ENCODE assay signal across 1 cellular context in the genomic region with DNA sequence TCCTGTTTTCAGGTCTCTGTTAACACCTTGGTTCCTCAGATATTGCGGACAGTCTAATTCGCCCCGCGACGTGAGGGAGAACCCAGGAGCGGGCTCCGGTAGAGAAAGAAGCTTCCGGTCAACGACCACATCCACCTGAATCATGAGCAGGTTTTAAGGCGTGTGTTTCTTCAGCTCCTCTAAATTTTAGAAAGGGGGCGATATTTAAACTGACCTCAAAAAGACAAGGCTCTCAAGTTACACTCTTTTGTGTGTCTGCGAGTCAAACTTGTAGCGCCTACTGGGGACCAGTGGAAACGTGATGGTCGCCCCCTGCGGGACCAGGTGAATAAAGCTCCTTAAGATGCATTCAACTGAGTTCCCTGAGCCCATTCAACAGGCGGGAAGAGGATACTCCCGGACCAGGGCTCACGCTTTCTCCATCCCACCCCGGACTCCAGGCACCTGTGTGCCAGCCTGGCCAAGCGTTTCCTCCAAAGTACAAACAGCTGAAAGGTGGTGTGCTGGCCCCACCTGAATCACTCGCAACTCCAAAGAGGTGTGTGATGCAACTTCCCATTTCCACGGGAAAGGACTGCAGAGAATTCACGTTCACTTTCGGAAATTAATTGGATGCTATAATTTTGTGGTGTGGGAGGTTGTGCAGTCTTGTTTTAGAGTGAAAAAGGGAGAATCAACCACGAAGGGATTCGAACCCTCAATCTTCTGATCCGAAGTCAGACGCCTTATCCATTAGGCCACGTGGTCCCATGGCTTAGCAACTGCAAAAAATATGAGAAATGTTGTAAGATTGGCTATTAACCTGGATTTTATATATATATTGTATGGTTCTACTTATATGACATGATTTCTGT.
A peak's percentile ranks its signal among the peaks of the same experiment; 100 is the strongest.
TF ChIP-seq lines count a peak whose summit lies in the region.

No MANE protein-coding gene starts in this region.

TF ChIP-seq in K562, 482 proteins besides CTCF, POLR2A, EP300 and RAD21 (continued from another document and continues in another):
- TF ChIP-seq, protein P1, sequence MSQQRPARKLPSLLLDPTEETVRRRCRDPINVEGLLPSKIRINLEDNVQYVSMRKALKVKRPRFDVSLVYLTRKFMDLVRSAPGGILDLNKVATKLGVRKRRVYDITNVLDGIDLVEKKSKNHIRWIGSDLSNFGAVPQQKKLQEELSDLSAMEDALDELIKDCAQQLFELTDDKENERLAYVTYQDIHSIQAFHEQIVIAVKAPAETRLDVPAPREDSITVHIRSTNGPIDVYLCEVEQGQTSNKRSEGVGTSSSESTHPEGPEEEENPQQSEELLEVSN (IDR thresholded peaks at IDR 0.05; ENCODE audit: borderline replicate concordance in 1 of 2, extremely low read depth in 1 of 2, insufficient read depth in 1 of 2, insufficient read length in 1 of 2, low read depth in 1 of 2, low read length in 1 of 2, poor library complexity in 1 of 2, severe bottlenecking in 1 of 2): peak in 1 of 2 experiments; percentile 51
- TF ChIP-seq PTBP1 (IDR thresholded peaks at IDR 0.05; ENCODE audit: low read depth, low read length) (0 out of 2 replicates have a peak, but pooled peaks have one; percentile 48), ZNF133 (CRISPR knock-in tag; IDR thresholded peaks at IDR 0.05) (no peak), MCM2 (IDR thresholded peaks at IDR 0.05; ENCODE audit: low read depth) (no peak), ZKSCAN3 (CRISPR knock-in tag; IDR thresholded peaks at IDR 0.05) (no peak), ZNF121 (CRISPR knock-in tag; conservative IDR thresholded peaks at IDR 0.05) (no peak), ETS2 (tag; IDR thresholded peaks at IDR 0.05; ENCODE audit: borderline replicate concordance, poor library complexity, severe bottlenecking) (no peak), ZBED1 (IDR thresholded peaks at IDR 0.05) (no peak), NR2C2 (CRISPR knock-in tag; IDR thresholded peaks at IDR 0.05) (peak; percentile 79; the same call in 1 of the 2 replicates), NR2C2 (tag; IDR thresholded peaks at IDR 0.05) (peak; percentile 79), TFAP4 (CRISPR knock-in tag; IDR thresholded peaks at IDR 0.05; ENCODE audit: borderline replicate concordance) (peak; percentile 96), ZNF586 (CRISPR knock-in tag; conservative IDR thresholded peaks at IDR 0.05) (no peak), FOXO4 (CRISPR knock-in tag; IDR thresholded peaks at IDR 0.05) (no peak), SOX6 (IDR thresholded peaks at IDR 0.05) (peak; percentile 81; the same call in 1 of the 2 replicates), RBM39 (optimal IDR thresholded peaks at IDR 0.05; ENCODE audit: low read depth, low read length) (peak; percentile 81), ETV1 (tag; conservative IDR thresholded peaks at IDR 0.05; ENCODE audit: low read depth) (peak; percentile 91), ZNF830 (CRISPR knock-in tag; IDR thresholded peaks at IDR 0.05) (no peak), STAT5B (CRISPR knock-in tag; IDR thresholded peaks at IDR 0.05) (no peak), FOXA1 (IDR thresholded peaks at IDR 0.05; ENCODE audit: borderline replicate concordance) (no peak), MAZ (CRISPR knock-in tag; conservative IDR thresholded peaks at IDR 0.05 in 1 of 2, IDR thresholded peaks at IDR 0.05 in 1 of 2) (peak; percentile 42 to 70; a peak in 1 of 4 replicates), GTF2A2 (tag; IDR thresholded peaks at IDR 0.05) (no peak), ILF3 (IDR thresholded peaks at IDR 0.05; ENCODE audit: borderline replicate concordance) (peak; percentile 69), SETDB1 (IDR thresholded peaks at IDR 0.05; ENCODE audit: low read length) (no peak), RFX7 (CRISPR knock-in tag; IDR thresholded peaks at IDR 0.05) (no peak), ZNF324 (CRISPR knock-in tag; IDR thresholded peaks at IDR 0.05) (no peak), RAD51 (IDR thresholded peaks at IDR 0.05; ENCODE audit: borderline replicate concordance, low read depth) (peak; percentile 88), E2F1 (CRISPR knock-in tag; IDR thresholded peaks at IDR 0.05) (peak; percentile 82; the same call in 1 of the 2 replicates), RBM15 (IDR thresholded peaks at IDR 0.05; ENCODE audit: insufficient read depth, low read length) (no peak), MAFF (IDR thresholded peaks at IDR 0.05; ENCODE audit: low read length) (no peak), NFIC (IDR thresholded peaks at IDR 0.05) (peak; percentile 83), ZBTB49 (CRISPR knock-in tag; IDR thresholded peaks at IDR 0.05; ENCODE audit: borderline replicate concordance) (no peak)
- TF ChIP-seq, protein P2, sequence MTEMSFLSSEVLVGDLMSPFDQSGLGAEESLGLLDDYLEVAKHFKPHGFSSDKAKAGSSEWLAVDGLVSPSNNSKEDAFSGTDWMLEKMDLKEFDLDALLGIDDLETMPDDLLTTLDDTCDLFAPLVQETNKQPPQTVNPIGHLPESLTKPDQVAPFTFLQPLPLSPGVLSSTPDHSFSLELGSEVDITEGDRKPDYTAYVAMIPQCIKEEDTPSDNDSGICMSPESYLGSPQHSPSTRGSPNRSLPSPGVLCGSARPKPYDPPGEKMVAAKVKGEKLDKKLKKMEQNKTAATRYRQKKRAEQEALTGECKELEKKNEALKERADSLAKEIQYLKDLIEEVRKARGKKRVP (CRISPR knock-in tag; IDR thresholded peaks at IDR 0.05): peak; percentile 75
- TF ChIP-seq, protein P3, sequence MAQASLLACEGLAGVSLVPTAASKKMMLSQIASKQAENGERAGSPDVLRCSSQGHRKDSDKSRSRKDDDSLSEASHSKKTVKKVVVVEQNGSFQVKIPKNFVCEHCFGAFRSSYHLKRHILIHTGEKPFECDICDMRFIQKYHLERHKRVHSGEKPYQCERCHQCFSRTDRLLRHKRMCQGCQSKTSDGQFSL (CRISPR knock-in tag; IDR thresholded peaks at IDR 0.05): 0 out of 2 replicates have a peak, but pooled peaks have one; percentile 63
- TF ChIP-seq, protein P3 (tag; IDR thresholded peaks at IDR 0.05): no peak
- TF ChIP-seq, protein P4, sequence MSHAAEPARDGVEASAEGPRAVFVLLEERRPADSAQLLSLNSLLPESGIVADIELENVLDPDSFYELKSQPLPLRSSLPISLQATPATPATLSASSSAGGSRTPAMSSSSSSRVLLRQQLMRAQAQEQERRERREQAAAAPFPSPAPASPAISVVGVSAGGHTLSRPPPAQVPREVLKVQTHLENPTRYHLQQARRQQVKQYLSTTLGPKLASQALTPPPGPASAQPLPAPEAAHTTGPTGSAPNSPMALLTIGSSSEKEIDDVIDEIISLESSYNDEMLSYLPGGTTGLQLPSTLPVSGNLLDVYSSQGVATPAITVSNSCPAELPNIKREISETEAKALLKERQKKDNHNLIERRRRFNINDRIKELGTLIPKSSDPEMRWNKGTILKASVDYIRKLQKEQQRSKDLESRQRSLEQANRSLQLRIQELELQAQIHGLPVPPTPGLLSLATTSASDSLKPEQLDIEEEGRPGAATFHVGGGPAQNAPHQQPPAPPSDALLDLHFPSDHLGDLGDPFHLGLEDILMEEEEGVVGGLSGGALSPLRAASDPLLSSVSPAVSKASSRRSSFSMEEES (CRISPR knock-in tag; IDR thresholded peaks at IDR 0.05): no peak
- TF ChIP-seq, protein P5, sequence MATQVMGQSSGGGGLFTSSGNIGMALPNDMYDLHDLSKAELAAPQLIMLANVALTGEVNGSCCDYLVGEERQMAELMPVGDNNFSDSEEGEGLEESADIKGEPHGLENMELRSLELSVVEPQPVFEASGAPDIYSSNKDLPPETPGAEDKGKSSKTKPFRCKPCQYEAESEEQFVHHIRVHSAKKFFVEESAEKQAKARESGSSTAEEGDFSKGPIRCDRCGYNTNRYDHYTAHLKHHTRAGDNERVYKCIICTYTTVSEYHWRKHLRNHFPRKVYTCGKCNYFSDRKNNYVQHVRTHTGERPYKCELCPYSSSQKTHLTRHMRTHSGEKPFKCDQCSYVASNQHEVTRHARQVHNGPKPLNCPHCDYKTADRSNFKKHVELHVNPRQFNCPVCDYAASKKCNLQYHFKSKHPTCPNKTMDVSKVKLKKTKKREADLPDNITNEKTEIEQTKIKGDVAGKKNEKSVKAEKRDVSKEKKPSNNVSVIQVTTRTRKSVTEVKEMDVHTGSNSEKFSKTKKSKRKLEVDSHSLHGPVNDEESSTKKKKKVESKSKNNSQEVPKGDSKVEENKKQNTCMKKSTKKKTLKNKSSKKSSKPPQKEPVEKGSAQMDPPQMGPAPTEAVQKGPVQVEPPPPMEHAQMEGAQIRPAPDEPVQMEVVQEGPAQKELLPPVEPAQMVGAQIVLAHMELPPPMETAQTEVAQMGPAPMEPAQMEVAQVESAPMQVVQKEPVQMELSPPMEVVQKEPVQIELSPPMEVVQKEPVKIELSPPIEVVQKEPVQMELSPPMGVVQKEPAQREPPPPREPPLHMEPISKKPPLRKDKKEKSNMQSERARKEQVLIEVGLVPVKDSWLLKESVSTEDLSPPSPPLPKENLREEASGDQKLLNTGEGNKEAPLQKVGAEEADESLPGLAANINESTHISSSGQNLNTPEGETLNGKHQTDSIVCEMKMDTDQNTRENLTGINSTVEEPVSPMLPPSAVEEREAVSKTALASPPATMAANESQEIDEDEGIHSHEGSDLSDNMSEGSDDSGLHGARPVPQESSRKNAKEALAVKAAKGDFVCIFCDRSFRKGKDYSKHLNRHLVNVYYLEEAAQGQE (CRISPR knock-in tag; IDR thresholded peaks at IDR 0.05; ENCODE audit: low read depth): no peak
- TF ChIP-seq, protein P6, sequence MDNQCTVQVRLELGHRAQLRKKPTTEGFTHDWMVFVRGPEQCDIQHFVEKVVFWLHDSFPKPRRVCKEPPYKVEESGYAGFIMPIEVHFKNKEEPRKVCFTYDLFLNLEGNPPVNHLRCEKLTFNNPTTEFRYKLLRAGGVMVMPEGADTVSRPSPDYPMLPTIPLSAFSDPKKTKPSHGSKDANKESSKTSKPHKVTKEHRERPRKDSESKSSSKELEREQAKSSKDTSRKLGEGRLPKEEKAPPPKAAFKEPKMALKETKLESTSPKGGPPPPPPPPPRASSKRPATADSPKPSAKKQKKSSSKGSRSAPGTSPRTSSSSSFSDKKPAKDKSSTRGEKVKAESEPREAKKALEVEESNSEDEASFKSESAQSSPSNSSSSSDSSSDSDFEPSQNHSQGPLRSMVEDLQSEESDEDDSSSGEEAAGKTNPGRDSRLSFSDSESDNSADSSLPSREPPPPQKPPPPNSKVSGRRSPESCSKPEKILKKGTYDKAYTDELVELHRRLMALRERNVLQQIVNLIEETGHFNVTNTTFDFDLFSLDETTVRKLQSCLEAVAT (IDR thresholded peaks at IDR 0.05): peak in 1 of 2 experiments; percentile 9; a peak in 3 of 4 replicates
- TF ChIP-seq, protein P7, sequence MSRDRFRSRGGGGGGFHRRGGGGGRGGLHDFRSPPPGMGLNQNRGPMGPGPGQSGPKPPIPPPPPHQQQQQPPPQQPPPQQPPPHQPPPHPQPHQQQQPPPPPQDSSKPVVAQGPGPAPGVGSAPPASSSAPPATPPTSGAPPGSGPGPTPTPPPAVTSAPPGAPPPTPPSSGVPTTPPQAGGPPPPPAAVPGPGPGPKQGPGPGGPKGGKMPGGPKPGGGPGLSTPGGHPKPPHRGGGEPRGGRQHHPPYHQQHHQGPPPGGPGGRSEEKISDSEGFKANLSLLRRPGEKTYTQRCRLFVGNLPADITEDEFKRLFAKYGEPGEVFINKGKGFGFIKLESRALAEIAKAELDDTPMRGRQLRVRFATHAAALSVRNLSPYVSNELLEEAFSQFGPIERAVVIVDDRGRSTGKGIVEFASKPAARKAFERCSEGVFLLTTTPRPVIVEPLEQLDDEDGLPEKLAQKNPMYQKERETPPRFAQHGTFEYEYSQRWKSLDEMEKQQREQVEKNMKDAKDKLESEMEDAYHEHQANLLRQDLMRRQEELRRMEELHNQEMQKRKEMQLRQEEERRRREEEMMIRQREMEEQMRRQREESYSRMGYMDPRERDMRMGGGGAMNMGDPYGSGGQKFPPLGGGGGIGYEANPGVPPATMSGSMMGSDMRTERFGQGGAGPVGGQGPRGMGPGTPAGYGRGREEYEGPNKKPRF (IDR thresholded peaks at IDR 0.05; ENCODE audit: low read depth, low read length): no peak
